ENCODE assay signal across 8 cellular contexts in the genomic region with DNA sequence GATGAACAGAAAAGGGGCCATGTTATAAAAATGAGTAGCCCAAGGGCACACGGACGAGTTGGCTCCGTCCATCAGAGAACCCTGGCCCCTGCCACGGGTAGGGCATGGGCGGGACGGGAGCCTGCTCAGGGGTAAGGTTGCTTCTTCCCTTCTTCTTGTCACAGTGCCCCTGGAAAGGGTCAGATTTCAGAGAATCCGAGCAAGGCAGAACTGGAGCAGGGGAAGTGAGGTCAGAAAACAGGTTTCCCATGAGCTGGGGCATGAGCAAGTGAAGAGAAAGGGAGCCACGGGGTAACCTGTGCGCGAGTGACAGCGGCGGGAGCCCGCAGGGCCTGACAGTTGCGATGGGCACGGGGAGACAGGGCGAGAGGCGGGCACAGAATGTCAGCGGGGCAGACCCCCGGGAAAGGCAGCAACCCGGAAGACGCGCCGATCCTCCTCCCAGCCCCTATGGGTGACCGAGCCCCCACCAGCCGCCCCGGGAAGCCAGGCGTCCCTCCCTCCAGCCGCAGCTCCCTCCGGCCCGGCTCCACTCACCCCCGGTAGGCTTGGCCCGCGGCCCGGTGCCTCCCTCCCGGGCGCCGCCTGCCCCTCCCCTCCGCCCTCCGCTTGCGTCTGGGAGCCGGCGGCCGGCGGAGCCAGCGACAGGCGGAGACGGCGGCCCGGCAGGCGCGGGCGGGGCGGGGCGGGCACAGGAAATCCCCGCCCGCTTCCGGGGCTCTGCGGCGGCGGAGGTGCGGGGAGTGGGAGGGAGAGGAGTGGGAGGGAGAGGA. TPM values are rescaled to one million over a fixed set of nuclear protein-coding genes. Genes with fewer than 3 reads are reported as not detected.
DNase-seq lines count a peak whose midpoint lies in the region; ATAC-seq and TF ChIP-seq lines count a peak whose summit lies in the region.

A gene (minus strand): TSS at position 671 of the 773 bp plus-strand sequence. CDS start 2,829 bp downstream, outside the sequence.

- H3K27me3 ChIP-seq in HUES64 (ENCODE audit: insufficient read depth, low read length), result peaks cover 34% of the 10 kb centered on the region
- no peaks in the 10 kb centered on the region for H3K27me3 ChIP-seq in neuron (ENCODE audit: insufficient read depth, low read length)
- no peaks in the 10 kb centered on the region for H3K27me3 ChIP-seq in subcutaneous abdominal adipose tissue (ENCODE audit: control insufficient read depth in 5 of 5, insufficient read depth in 4 of 5, low read length in 5 of 5)

- H3K4me1 ChIP-seq in HUES64 (ENCODE audit: insufficient read depth, low read length) (peaks cover 10% of the 10 kb centered on the region), neuron (ENCODE audit: insufficient read depth, low read length) (peaks cover 22% of the 10 kb centered on the region), subcutaneous abdominal adipose tissue (ENCODE audit: control insufficient read depth in 5 of 5, insufficient read depth in 5 of 5, low read length in 5 of 5) (peaks cover 0 to 30% (median 25%) of the 10 kb centered on the region in 5 donors)

- 1% methylated on average over 60 of the region's 61 CpGs for WGBS in HUES64

- peak; percentile 50 for TF ChIP-seq POLR2A in Raji (IDR thresholded peaks at IDR 0.05; ENCODE audit: insufficient read depth, low read depth, low read length)

- peak within 1 kb of the TSS; percentile 59 for H3K9ac ChIP-seq in HUES64 (ENCODE audit: low read depth, low read length)
- H3K9ac ChIP-seq in subcutaneous abdominal adipose tissue (ENCODE audit: low read length in 5 of 5), result peak within 1 kb of the TSS; percentile 75 to 90 (median 87)

- peak; percentile 45 for DNase-seq in DMS153 treated with DMSO at 0.1 percent for 48 hours (lab: John Stamatoyannopoulos, UW; ENCODE audit: unreplicated experiment)
- DNase-seq in activated gamma-delta T cell treated with Interleukin-2 at 50 U/mL for 16 hours, result peak; percentile 77
- DNase-seq in foreskin melanocyte, result peak; percentile 37

- H3K36me3 ChIP-seq in HUES64 (ENCODE audit: insufficient read depth, low read length), result peaks cover 14% of the 10 kb centered on the region
- peaks cover 30% of the 10 kb centered on the region for H3K36me3 ChIP-seq in neuron (ENCODE audit: insufficient read depth, low read length)
- peaks cover 12 to 26% (median 22%) of the 10 kb centered on the region in 5 donors for H3K36me3 ChIP-seq in subcutaneous abdominal adipose tissue (ENCODE audit: control insufficient read depth in 5 of 5, insufficient read depth in 5 of 5, low read length in 5 of 5)

- peak within 1 kb of the TSS; percentile 78 for H2AFZ ChIP-seq in neuron (ENCODE audit: low read depth, low read length)

- H3K9me3 ChIP-seq in HUES64 (ENCODE audit: insufficient read depth, low read depth, low read length) (no peaks in the 10 kb centered on the region), neuron (ENCODE audit: low read length) (peaks cover 3% of the 10 kb centered on the region), subcutaneous abdominal adipose tissue (ENCODE audit: control insufficient read depth in 5 of 5, low read length in 5 of 5) (no peaks in the 10 kb centered on the region)

- ATAC-seq in GM21423 (IDR thresholded peaks at IDR 0.05; ENCODE audit: unreplicated experiment), result peak; percentile 81

- H3K27ac ChIP-seq in HUES64 (ENCODE audit: low read depth, low read length), result peak within 1 kb of the TSS; percentile 55; the same call in 1 of the 2 replicates
- H3K27ac ChIP-seq in subcutaneous abdominal adipose tissue (ENCODE audit: low read depth, low read length), result peak within 1 kb of the TSS; percentile 96

- H3K4me3 ChIP-seq in HUES64 (ENCODE audit: low read length) (peak within 1 kb of the TSS; percentile 79), neuron (ENCODE audit: low read length) (peak within 1 kb of the TSS; percentile 85), subcutaneous abdominal adipose tissue (ENCODE audit: low read depth in 1 of 5, low read length in 5 of 5) (peak within 1 kb of the TSS; percentile 84 to 93 (median 91))

RNA-seq across cellular contexts. Expression of the gene that starts here (rescaled TPM):
- polyA plus RNA-seq in HUES64 (2013, experiment 1 of 2), result 4.2 TPM
- 4.2 TPM for polyA plus RNA-seq in HUES64 (2013, experiment 2 of 2)

Comparison
In these comparisons a context has a peak if more than half of its experiments do, and no peak if none do; other contexts are left out.
1. Peak in every context shown above with its lines: DNase-seq, ATAC-seq, H3K4me3 ChIP-seq and H3K27ac ChIP-seq.